8 cellular contexts compared by ENCODE assay signal in genomic region chr1:229297746-229298145, GRCh38.
"Had no signal": no experiment of that assay in that cellular context is flagged by ENCODE, and none has a peak within 500 bp of the region (broad histone marks: within the 10 kb centered on the region; RNA-seq: fewer than 3 reads in every experiment).

No MANE protein-coding gene starts in this region.

- H3K4me3 ChIP-seq: GM23248, HAP-1 had no signal

- ATAC-seq: HCT116 had no signal

- H3K27me3 Mint-ChIP-seq: IgD-negative memory B cell had no signal

- H3K4me1 ChIP-seq: HAP-1 had no signal

- H3K9me3 ChIP-seq: HAP-1 had no signal

- DNase-seq: GM23248, GOT3, H7, KBM-7 had no signal

- H3K9ac ChIP-seq: GM23248 had no signal

- H3K4me3 Mint-ChIP-seq: IgD-negative memory B cell had no signal

- H2AFZ ChIP-seq: GM23248 had no signal

- H3K27ac Mint-ChIP-seq: IgD-negative memory B cell had no signal

- H3K9me3 Mint-ChIP-seq: IgD-negative memory B cell had no signal

- H3K27ac ChIP-seq: GM23248, HL-60 had no signal
